14 cellular contexts compared by ENCODE assay signal in the genomic region with DNA sequence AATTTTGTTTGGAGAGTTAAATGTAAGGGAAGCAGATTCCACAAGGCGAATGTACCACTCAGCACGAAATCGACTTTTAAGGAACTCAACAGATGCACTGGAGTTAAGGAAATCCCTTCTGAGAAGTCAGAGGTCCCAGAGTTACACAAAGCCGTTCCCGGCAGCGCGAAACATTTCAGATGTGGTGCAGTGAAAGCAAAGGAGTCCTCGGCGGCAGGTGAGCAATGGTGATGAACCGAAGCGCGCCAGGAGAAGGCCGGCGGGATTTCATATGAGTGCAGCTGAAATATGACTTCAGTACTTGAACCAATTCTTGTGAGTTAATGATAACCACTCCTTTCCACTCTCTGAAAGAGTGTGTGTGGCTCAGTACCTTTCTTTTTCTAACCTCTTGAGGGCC.
DNase-seq lines count a peak whose midpoint lies in the region; ATAC-seq, FAIRE-seq and TF ChIP-seq lines count a peak whose summit lies in the region.
"Had no signal": no experiment of that assay in that cellular context is flagged by ENCODE, and none has a peak within 500 bp of the region (broad histone marks: within the 10 kb centered on the region; RNA-seq: fewer than 3 reads in every experiment).

No MANE protein-coding gene starts in this region.

- H3K4me2 ChIP-seq in GM23338, result peak overlapping the region; percentile 16; the same call in 1 of the 2 replicates
- H3K4me2 ChIP-seq in H1 (ENCODE audit: insufficient read depth in 1 of 2, low read depth in 2 of 2, low read length in 2 of 2), result no peak overlapping the region
- H3K4me2 ChIP-seq in mesendoderm (ENCODE audit: low read length), result no peak overlapping the region
- H3K4me2 ChIP-seq: A549 had no signal

- 0 out of 2 replicates have a peak, but pooled peaks cover 7% of the 10 kb centered on the region for H3F3A ChIP-seq in GM23338 (replicated peaks; ENCODE audit: low read depth)

- WGBS in H1 (ENCODE audit: extremely low coverage in 1 of 2, insufficient coverage in 1 of 2, insufficient read length in 1 of 2, insufficient replicate concordance in 2 of 2, low coverage in 1 of 2, low lambda C conversion rate in 2 of 2, missing lambda C conversion rate in 1 of 2), 2 experiments, result 90% methylated on average over 14 of the region's 14 CpGs; no CpG with 5 or more reads in 1 of the 2 experiments
- no CpG with 5 or more reads among the region's 14 CpGs for WGBS in mesendoderm (ENCODE audit: extremely low coverage, insufficient coverage, low lambda C conversion rate)

- TF ChIP-seq CTCF in GM23338 (conservative IDR thresholded peaks at IDR 0.05; ENCODE audit: low read depth in 2 of 2) (no peak), H1 (IDR thresholded peaks at IDR 0.05; ENCODE audit: control extremely low read depth in 1 of 3, insufficient read depth in 1 of 3, low read depth in 1 of 3, low read length in 3 of 3) (no peak)

- POLR2A ChIA-PET in H1 (lab: Charles Lee; ENCODE audit: partially characterized antibody), result no interaction called here

- H3K9ac ChIP-seq in HUES6 (ENCODE audit: low read length), result peak overlapping the region; percentile 94
- no peak overlapping the region for H3K9ac ChIP-seq in H1 (replicated peaks in 1 of 4; ENCODE audit: extremely low read depth in 1 of 4, low read depth in 3 of 4, low read length in 3 of 4)
- no peak overlapping the region for H3K9ac ChIP-seq in mesendoderm (ENCODE audit: low read length)

- H4K5ac ChIP-seq in H1 (ENCODE audit: insufficient read length, low read depth, low read length) (no peak overlapping the region), mesendoderm (ENCODE audit: low read length) (no peak overlapping the region)

- H4K8ac ChIP-seq in H1 (ENCODE audit: extremely low read depth, insufficient read depth, low read length), result no peak overlapping the region
- no peak overlapping the region for H4K8ac ChIP-seq in mesendoderm (ENCODE audit: low read depth, low read length)

- H3K27me3 Mint-ChIP-seq in GM23338 (ENCODE audit: insufficient read depth, low read depth, poor library complexity), result peaks cover 2% of the 10 kb centered on the region

- H2BK20ac ChIP-seq in H1 (ENCODE audit: low read length), result peak overlapping the region; percentile 13; the same call in 1 of the 2 replicates

- H3K9me2 ChIP-seq in GM23338 (ENCODE audit: insufficient read depth), result no peaks in the 10 kb centered on the region

- peak overlapping the region; percentile 76 for H2BK12ac ChIP-seq in H1 (ENCODE audit: low read depth, low read length)

- peak overlapping the region; percentile 41; the same call in 1 of the 2 replicates for H3K18ac ChIP-seq in H1 (ENCODE audit: extremely low read depth, low read length)
- H3K18ac ChIP-seq in mesendoderm (ENCODE audit: low read length), result peak overlapping the region; percentile 1

- peak; percentile 36 for DNase-seq in GM23338 (ENCODE audit: low spot score)
- DNase-seq in H1 (ENCODE audit: low read depth in 1 of 2, low spot score in 2 of 2), result no peak
- DNase-seq in mesendoderm, result no peak
- DNase-seq in amygdala (lab: John Stamatoyannopoulos, UW), result no peak
- DNase-seq: BE2C; CD4-positive, alpha-beta memory T cell; GF-D8; H7 had no signal

- H2BK5ac ChIP-seq in H1 (ENCODE audit: low read depth, low read length), result peak overlapping the region; percentile 99; the same call in 1 of the 2 replicates
- H2BK5ac ChIP-seq in mesendoderm (ENCODE audit: low read length), result no peak overlapping the region

- H3K4me3 ChIP-seq in GM23338 (no peak overlapping the region), HUES6 (ENCODE audit: low read depth, low read length) (no peak overlapping the region), H1 (ENCODE audit: extremely low read depth in 1 of 4, insufficient read depth in 2 of 4, low read depth in 3 of 4, low read length in 4 of 4) (no peak overlapping the region), mesendoderm (ENCODE audit: low read length) (no peak overlapping the region)
- H3K4me3 ChIP-seq: A549 had no signal

- H3K79me1 ChIP-seq in H1 (ENCODE audit: low read depth, low read length) (no peaks in the 10 kb centered on the region), mesendoderm (ENCODE audit: low read length) (no peaks in the 10 kb centered on the region)

- H2AK5ac ChIP-seq in H1 (ENCODE audit: low read depth, low read length) (0 out of 2 replicates have a peak overlapping the region, but pooled peaks have one; percentile 18), mesendoderm (ENCODE audit: low read length) (no peak overlapping the region)

- H3K9me3 ChIP-seq in HUES6 (ENCODE audit: control insufficient read depth, insufficient read depth, low read depth, low read length) (0 out of 2 replicates have a peak, but pooled peaks cover under 1% of the 10 kb centered on the region), H1 (ENCODE audit: insufficient read depth in 2 of 2, low read depth in 1 of 2, low read length in 1 of 2) (no peaks in the 10 kb centered on the region)
- H3K9me3 ChIP-seq: A549, BE2C had no signal

- peaks cover 66% of the 10 kb centered on the region for H3K4me1 ChIP-seq in GM23338 (ENCODE audit: insufficient read depth)
- H3K4me1 ChIP-seq in HUES6 (ENCODE audit: control insufficient read depth, insufficient read depth, low read length), result peaks cover 73% of the 10 kb centered on the region
- H3K4me1 ChIP-seq in H1 (replicated peaks in 1 of 4; ENCODE audit: control insufficient read depth in 3 of 4, insufficient read depth in 4 of 4, low read length in 3 of 4), result peaks cover 4 to 25% (median 19%) of the 10 kb centered on the region in 4 experiments
- peaks cover 18% of the 10 kb centered on the region for H3K4me1 ChIP-seq in mesendoderm (ENCODE audit: control insufficient read depth, low read depth, low read length)
- H3K4me1 ChIP-seq: A549, BE2C had no signal

- H2BK15ac ChIP-seq in H1 (ENCODE audit: low read length), result no peak overlapping the region
- no peak overlapping the region for H2BK15ac ChIP-seq in mesendoderm (replicated peaks; ENCODE audit: low read depth)

- no peak for TF ChIP-seq RAD21 in H1 (IDR thresholded peaks at IDR 0.05 in 1 of 2, conservative IDR thresholded peaks at IDR 0.05 in 1 of 2; ENCODE audit: low read depth in 2 of 2, low read length in 2 of 2)

- H3K9me3 Mint-ChIP-seq in GM23338, result no peaks in the 10 kb centered on the region

- H3K27ac ChIP-seq in GM23338 (ENCODE audit: low read depth) (peak overlapping the region; percentile 98), HUES6 (ENCODE audit: low read depth, low read length) (peak overlapping the region; percentile 91), H1 (ENCODE audit: low read depth, low read length) (no peak overlapping the region; the same call in 1 of the 2 replicates), mesendoderm (ENCODE audit: low read depth, low read length) (peak overlapping the region; percentile 62)
- H3K27ac ChIP-seq: A549, C4-2B had no signal

- H4K91ac ChIP-seq in H1 (replicated peaks; ENCODE audit: insufficient read length, low read length), result peak overlapping the region; percentile 71

- H3K23me2 ChIP-seq in H1 (ENCODE audit: low read depth, low read length), result no peaks in the 10 kb centered on the region

- no peak for ATAC-seq in GM23338
- ATAC-seq in GM19455 (IDR thresholded peaks at IDR 0.05; ENCODE audit: unreplicated experiment), result no peak
- ATAC-seq in GM21619 (IDR thresholded peaks at IDR 0.05; ENCODE audit: unreplicated experiment), result no peak
- ATAC-seq: A549 had no signal

- H3K23ac ChIP-seq in H1 (ENCODE audit: insufficient read length) (no peak overlapping the region), mesendoderm (ENCODE audit: low read length) (no peak overlapping the region)

- H2BK120ac ChIP-seq in H1 (replicated peaks; ENCODE audit: low read depth, low read length) (peak overlapping the region; percentile 69), mesendoderm (ENCODE audit: low read depth, low read length) (no peak overlapping the region)

- no peak for TF ChIP-seq POLR2A in H1 (IDR thresholded peaks at IDR 0.05; ENCODE audit: control extremely low read depth in 1 of 2, low read depth in 2 of 2, low read length in 2 of 2)

- no peak overlapping the region for H3K14ac ChIP-seq in H1 (ENCODE audit: insufficient read length)

- H3K36me3 Mint-ChIP-seq in GM23338 (ENCODE audit: low read depth), result no peaks in the 10 kb centered on the region
- H3K36me3 Mint-ChIP-seq: CD4-positive, alpha-beta memory T cell had no signal

- CTCF ChIA-PET in H1 (lab: Charles Lee; ENCODE audit: partially characterized antibody), result interaction anchor here (1.2 to 1.9 kb wide), 3 partner anchors 9 to 87 kb away, joined by 4 to 5 read pairs (median 4); no protein-coding TSS in a partner anchor

- FAIRE-seq in H1 (lab: Jason Lieb, UNC), result no peak
- FAIRE-seq: A549, GM19239 had no signal

- peaks cover 76% of the 10 kb centered on the region for H3K4me1 Mint-ChIP-seq in GM23338
- H3K4me1 Mint-ChIP-seq: CD4-positive, alpha-beta memory T cell had no signal

- H3K56ac ChIP-seq in H1 (replicated peaks; ENCODE audit: insufficient read length, low read depth, low read length) (no peak overlapping the region), mesendoderm (ENCODE audit: low read length) (peak overlapping the region; percentile 27)

- H3K36me3 ChIP-seq in GM23338 (ENCODE audit: insufficient read depth) (no peaks in the 10 kb centered on the region; the same call in 1 of the 2 replicates), HUES6 (ENCODE audit: control insufficient read depth, insufficient read depth, low read length) (no peaks in the 10 kb centered on the region), H1 (ENCODE audit: control insufficient read depth in 2 of 4, insufficient read depth in 4 of 4, low read length in 3 of 4) (no peaks in the 10 kb centered on the region), mesendoderm (ENCODE audit: control insufficient read depth, insufficient read depth, low read length) (no peaks in the 10 kb centered on the region)
- H3K36me3 ChIP-seq: BE2C had no signal

- no peak overlapping the region; the same call in 2 of the 3 replicates for H3K4me3 Mint-ChIP-seq in GM23338
- H3K4me3 Mint-ChIP-seq: CD4-positive, alpha-beta memory T cell had no signal

- H3K4ac ChIP-seq in H1 (replicated peaks; ENCODE audit: insufficient read length, low read depth, low read length) (peak overlapping the region; percentile 45), mesendoderm (ENCODE audit: low read depth, low read length) (no peak overlapping the region)

- H4K20me1 ChIP-seq in GM23338 (replicated peaks; ENCODE audit: insufficient read depth) (no peaks in the 10 kb centered on the region), H1 (replicated peaks in 1 of 2; ENCODE audit: control insufficient read depth in 1 of 2, insufficient read depth in 2 of 2, low read length in 2 of 2) (no peaks in the 10 kb centered on the region)

- H3K27ac Mint-ChIP-seq in GM23338, result peak overlapping the region; percentile 96; the same call in 1 of the 2 replicates
- H3K27ac Mint-ChIP-seq: CD4-positive, alpha-beta memory T cell had no signal

- no peak for TF ChIP-seq EP300 in H1 (IDR thresholded peaks at IDR 0.05; ENCODE audit: borderline replicate concordance in 1 of 2, low read depth in 2 of 2, low read length in 2 of 2)

- H2AFZ ChIP-seq in GM23338, result no peak overlapping the region
- no peak overlapping the region for H2AFZ ChIP-seq in H1 (ENCODE audit: low read length)

- H3K27me3 ChIP-seq in GM23338 (ENCODE audit: insufficient read depth) (no peaks in the 10 kb centered on the region), HUES6 (ENCODE audit: control insufficient read depth, insufficient read depth, low read length) (no peaks in the 10 kb centered on the region), H1 (replicated peaks in 1 of 4; ENCODE audit: control insufficient read depth in 3 of 4, extremely low read depth in 1 of 4, insufficient read depth in 3 of 4, low read length in 3 of 4) (no peaks in the 10 kb centered on the region), mesendoderm (ENCODE audit: insufficient read depth, low read length, poor library complexity) (no peaks in the 10 kb centered on the region)
- H3K27me3 ChIP-seq: BE2C had no signal

- H3K79me2 ChIP-seq in GM23338 (replicated peaks; ENCODE audit: insufficient read depth) (no peaks in the 10 kb centered on the region), H1 (ENCODE audit: control insufficient read depth in 1 of 2, insufficient read depth in 2 of 2, low read length in 2 of 2) (no peaks in the 10 kb centered on the region), mesendoderm (ENCODE audit: control insufficient read depth, insufficient read depth, low read length) (no peaks in the 10 kb centered on the region)
